In genomic region chr5:34915856-34916192, GRCh38 we compare ENCODE assay signal across 8 cellular contexts. TPM values are rescaled to one million over a fixed set of nuclear protein-coding genes. Genes with fewer than 3 reads are reported as not detected.
DNase-seq lines count a peak whose midpoint lies in the region; ATAC-seq and TF ChIP-seq lines count a peak whose summit lies in the region.

No MANE protein-coding gene starts in this region.

- no peaks in the 10 kb centered on the region for H3K9me3 ChIP-seq in MM.1S (replicated peaks; ENCODE audit: insufficient read depth, low read length)

- H3K9me2 ChIP-seq in MM.1S (replicated peaks; ENCODE audit: insufficient read depth, low read length) = no peaks in the 10 kb centered on the region

- H3K27ac ChIP-seq in MM.1S (ENCODE audit: low read length) = peak overlapping the region; percentile 76; the same call in 1 of the 2 replicates

- H3K27me3 ChIP-seq in GM06990 (replicated peaks; ENCODE audit: control insufficient read depth, insufficient read depth, low read length) = no peaks in the 10 kb centered on the region
- no peaks in the 10 kb centered on the region for H3K27me3 ChIP-seq in MM.1S (replicated peaks; ENCODE audit: insufficient read depth, low read length)

- no peak for DNase-seq in GM06990 (ENCODE audit: extremely low read depth, insufficient read length)
- DNase-seq in MM.1S = no peak
- no peak for DNase-seq in fibroblast of pulmonary artery (ENCODE audit: low read depth)
- DNase-seq in stimulated activated CD8-positive, alpha-beta memory T cell treated with anti-CD3 and anti-CD28 coated beads, Interleukin-15, amount 100 ng/mL, for 24 hours (ENCODE audit: low read depth) = peak; percentile 7
- no peak for DNase-seq in islet precursor cell
- no peak for DNase-seq in posterior vena cava (ENCODE audit: low spot score)
- no peak for DNase-seq in activated CD4-positive, alpha-beta T cell treated with anti-CD3 and anti-CD28 coated beads, Interleukin-2, amount 50 U/mL, for 48 hours

- intact Hi-C loops in posterior vena cava (cut with DNase I) = no loop called here

- peak overlapping the region; percentile 73 for H3K4me2 ChIP-seq in MM.1S (ENCODE audit: low read depth, low read length)

- peaks cover 4% of the 10 kb centered on the region for H3K36me3 ChIP-seq in GM06990 (ENCODE audit: control insufficient read depth, insufficient read depth, low read length)
- peaks cover 16% of the 10 kb centered on the region; the same call in 1 of the 2 replicates for H3K36me3 ChIP-seq in MM.1S (replicated peaks; ENCODE audit: insufficient read depth, low read length)

- peak overlapping the region; percentile 88 for H2AFZ ChIP-seq in MM.1S (ENCODE audit: low read length)

- H3K4me3 ChIP-seq in GM06990 (replicated peaks; ENCODE audit: low read depth, low read length) (peak overlapping the region; percentile 95), MM.1S (ENCODE audit: low read length) (peak overlapping the region; percentile 99), fibroblast of pulmonary artery (replicated peaks; ENCODE audit: low read depth, low read length) (peak overlapping the region; percentile 93)

- H4K20me1 ChIP-seq in MM.1S (ENCODE audit: insufficient read depth, low read length) = peaks cover 8% of the 10 kb centered on the region; the same call in 1 of the 2 replicates

- H3F3A ChIP-seq in MM.1S (ENCODE audit: insufficient read depth, low read length) = peaks cover 11% of the 10 kb centered on the region

- peaks cover 89% of the 10 kb centered on the region for H3K79me2 ChIP-seq in MM.1S (ENCODE audit: low read length)

- H3K9ac ChIP-seq in MM.1S (ENCODE audit: low read length) = peak overlapping the region; percentile 99

- ATAC-seq in GM21528 (IDR thresholded peaks at IDR 0.05; ENCODE audit: low FRiP score, unreplicated experiment) = peak; percentile 16

- peaks cover 6% of the 10 kb centered on the region; the same call in 1 of the 2 replicates for H3K4me1 ChIP-seq in MM.1S (ENCODE audit: low read length)

- TF ChIP-seq CTCF in GM06990 (IDR thresholded peaks at IDR 0.05; ENCODE audit: insufficient read depth, low read length, poor library complexity, severe bottlenecking) (no peak), MM.1S (IDR thresholded peaks at IDR 0.05; ENCODE audit: low read length) (no peak), fibroblast of pulmonary artery (IDR thresholded peaks at IDR 0.05; ENCODE audit: low read length, missing control alignments) (no peak)

RNA-seq across cellular contexts. Expression of gene BRIX1, which starts 0.3 kb away (rescaled TPM):
- 10 to 100 TPM; 20.4 to 24.8 TPM for total RNA-seq in posterior vena cava

RNA-seq across cellular contexts. Expression of gene RAD1, which starts 0.5 kb away (rescaled TPM):
- total RNA-seq in posterior vena cava = 10 to 100 TPM; 15.8 to 18.2 TPM

RNA-seq across cellular contexts. Expression of gene DNAJC21, which starts 13.5 kb away (rescaled TPM):
- 10 to 100 TPM; 49.3 to 59.0 TPM for total RNA-seq in posterior vena cava
